Comparison of ENCODE assay signal across 1 cellular context in the genomic region with DNA sequence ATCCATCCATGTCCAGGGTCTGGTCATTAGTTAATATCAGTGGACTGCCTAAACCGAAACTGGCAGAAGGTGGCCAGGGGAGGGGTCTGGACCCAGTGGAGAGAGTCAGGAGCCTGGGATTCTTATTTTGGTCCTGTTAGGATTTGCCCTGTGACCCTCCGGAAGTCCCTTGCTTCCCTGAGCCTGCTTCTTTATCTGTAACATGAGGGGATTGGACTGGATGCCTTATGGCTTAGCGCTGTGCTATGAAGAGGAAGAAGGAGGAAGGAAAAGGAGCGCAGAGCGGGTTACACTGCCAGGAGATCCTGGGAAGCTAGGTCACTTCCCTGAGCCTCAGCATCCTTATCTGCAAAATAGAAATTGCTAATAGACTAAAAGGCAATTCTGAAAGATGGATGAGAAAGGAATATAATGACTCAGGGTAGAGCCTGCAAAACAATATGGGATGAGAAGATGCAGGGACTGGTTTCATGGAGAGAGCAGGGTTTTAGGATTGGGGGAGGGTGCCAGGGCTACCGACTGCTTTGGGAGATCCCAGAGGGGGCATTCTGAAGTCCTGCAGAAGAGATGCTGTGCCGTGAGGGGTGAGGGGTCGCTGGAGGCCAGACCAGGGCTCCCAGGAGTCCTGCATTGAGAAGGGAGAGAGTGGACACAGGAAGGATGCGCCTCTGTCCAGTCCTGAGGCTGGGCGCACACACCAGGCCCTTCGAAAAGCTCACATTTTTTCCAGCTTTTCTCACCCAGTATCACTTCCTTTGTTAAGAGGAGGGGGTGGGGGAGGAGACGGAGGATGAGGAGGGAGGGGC.
TF ChIP-seq lines count a peak whose summit lies in the region.

No MANE protein-coding gene starts in this region.

TF ChIP-seq in WTC11, 78 proteins besides CTCF, POLR2A, EP300 and RAD21 (continued from another document):
- TF ChIP-seq, protein P1, sequence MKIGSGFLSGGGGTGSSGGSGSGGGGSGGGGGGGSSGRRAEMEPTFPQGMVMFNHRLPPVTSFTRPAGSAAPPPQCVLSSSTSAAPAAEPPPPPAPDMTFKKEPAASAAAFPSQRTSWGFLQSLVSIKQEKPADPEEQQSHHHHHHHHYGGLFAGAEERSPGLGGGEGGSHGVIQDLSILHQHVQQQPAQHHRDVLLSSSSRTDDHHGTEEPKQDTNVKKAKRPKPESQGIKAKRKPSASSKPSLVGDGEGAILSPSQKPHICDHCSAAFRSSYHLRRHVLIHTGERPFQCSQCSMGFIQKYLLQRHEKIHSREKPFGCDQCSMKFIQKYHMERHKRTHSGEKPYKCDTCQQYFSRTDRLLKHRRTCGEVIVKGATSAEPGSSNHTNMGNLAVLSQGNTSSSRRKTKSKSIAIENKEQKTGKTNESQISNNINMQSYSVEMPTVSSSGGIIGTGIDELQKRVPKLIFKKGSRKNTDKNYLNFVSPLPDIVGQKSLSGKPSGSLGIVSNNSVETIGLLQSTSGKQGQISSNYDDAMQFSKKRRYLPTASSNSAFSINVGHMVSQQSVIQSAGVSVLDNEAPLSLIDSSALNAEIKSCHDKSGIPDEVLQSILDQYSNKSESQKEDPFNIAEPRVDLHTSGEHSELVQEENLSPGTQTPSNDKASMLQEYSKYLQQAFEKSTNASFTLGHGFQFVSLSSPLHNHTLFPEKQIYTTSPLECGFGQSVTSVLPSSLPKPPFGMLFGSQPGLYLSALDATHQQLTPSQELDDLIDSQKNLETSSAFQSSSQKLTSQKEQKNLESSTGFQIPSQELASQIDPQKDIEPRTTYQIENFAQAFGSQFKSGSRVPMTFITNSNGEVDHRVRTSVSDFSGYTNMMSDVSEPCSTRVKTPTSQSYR (CRISPR knock-in tag; IDR thresholded peaks at IDR 0.05) = no peak
- no peak for TF ChIP-seq ELF4 (CRISPR knock-in tag; IDR thresholded peaks at IDR 0.05; ENCODE audit: low read depth)
